ENCODE assay signal across 23 cellular contexts in the genomic region with DNA sequence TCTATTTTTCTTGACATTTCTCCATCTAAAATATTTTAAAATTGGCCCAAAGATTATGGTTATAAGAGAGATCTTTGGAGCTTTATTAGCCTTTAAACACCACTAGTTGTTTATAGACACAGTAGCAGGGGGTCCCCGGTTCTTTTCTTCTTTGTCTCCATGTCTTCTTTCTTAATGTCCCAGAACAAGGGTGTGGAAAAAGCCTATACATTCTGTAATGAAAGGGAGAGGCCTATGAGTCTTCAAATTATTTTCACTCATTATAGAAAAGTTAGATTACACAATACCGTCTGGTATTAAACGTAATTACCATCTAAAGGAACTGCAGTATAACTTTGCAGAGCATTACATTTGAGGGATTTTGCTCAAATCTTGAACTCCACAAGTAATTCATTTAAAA.
"Had no signal": no experiment of that assay in that cellular context is flagged by ENCODE, and none has a peak within 500 bp of the region (broad histone marks: within the 10 kb centered on the region; RNA-seq: fewer than 3 reads in every experiment).

No MANE protein-coding gene starts in this region.

- H3K9me3 ChIP-seq: esophagus squamous epithelium, gastroesophageal sphincter, left ventricle myocardium inferior, lower lobe of right lung, psoas muscle, spleen, testis, tibial nerve, upper lobe of right lung, vagina had no signal

- DNase-seq: effector memory CD8-positive, alpha-beta T cell; esophagus squamous epithelium; glutamatergic neuron; kidney; left cardiac atrium; left ventricle myocardium inferior; lower lobe of right lung; natural killer cell; occipital lobe; psoas muscle; spleen; stimulated activated CD4-positive, alpha-beta T cell treated with anti-CD3 and anti-CD28 coated beads, Interleukin-15, amount 100 ng/mL, for 24 hours; stimulated activated CD4-positive, alpha-beta T cell treated with anti-CD3 and anti-CD28 coated beads, Interleukin-1b, Interleukin-23, amount 100 ng/mL, for 48 hours; stimulated activated CD4-positive, alpha-beta T cell treated with anti-CD3 and anti-CD28 coated beads, Interleukin-4, amount 100 ng/mL, for 24 hours; testis; upper lobe of right lung had no signal

- H3K36me3 ChIP-seq: esophagus squamous epithelium, gastroesophageal sphincter, left ventricle myocardium inferior, lower lobe of right lung, spleen, tibial nerve, upper lobe of right lung, vagina had no signal

- H3K4me1 ChIP-seq: esophagus squamous epithelium, gastroesophageal sphincter, left ventricle myocardium inferior, lower lobe of right lung, psoas muscle, spleen, testis, upper lobe of right lung, vagina had no signal

- H3K9me3 Mint-ChIP-seq: effector memory CD8-positive, alpha-beta T cell; mesothelial cell of epicardium; natural killer cell; stimulated activated memory B cell treated with anti-CD40 and anti-IgM and Interleukin-4, amounts not matched to agents 10 μg/mL and 1 μg/mL and 100 μg/mL, for 72 hours; stimulated activated naive CD8-positive, alpha-beta T cell treated with anti-CD3 and anti-CD28 coated beads, Interleukin-15, Interleukin-2, amounts not matched to agents 100 ng/mL and 50 ng/mL, for 24 hours had no signal

- ATAC-seq: effector memory CD8-positive, alpha-beta T cell; gastroesophageal sphincter; left cardiac atrium; lower lobe of right lung; natural killer cell; psoas muscle; stimulated activated memory B cell treated with anti-CD40 and anti-IgM and Interleukin-4, amounts not matched to agents 10 μg/mL and 1 μg/mL and 100 μg/mL, for 72 hours; upper lobe of right lung had no signal

- H3K4me3 ChIP-seq: esophagus squamous epithelium, gastroesophageal sphincter, left ventricle myocardium inferior, lower lobe of right lung, psoas muscle, spleen, testis, tibial nerve, upper lobe of right lung, vagina had no signal

- H3K27ac Mint-ChIP-seq: effector memory CD8-positive, alpha-beta T cell; memory B cell; mesothelial cell of epicardium; natural killer cell; stimulated activated memory B cell treated with anti-CD40 and anti-IgM and Interleukin-4, amounts not matched to agents 10 μg/mL and 1 μg/mL and 100 μg/mL, for 72 hours; stimulated activated naive CD8-positive, alpha-beta T cell treated with anti-CD3 and anti-CD28 coated beads, Interleukin-15, Interleukin-2, amounts not matched to agents 100 ng/mL and 50 ng/mL, for 24 hours had no signal

- H3K27ac ChIP-seq: esophagus squamous epithelium, gastroesophageal sphincter, left ventricle myocardium inferior, lower lobe of right lung, psoas muscle, spleen, testis, upper lobe of right lung, vagina had no signal

- H3K4me1 Mint-ChIP-seq: memory B cell; stimulated activated memory B cell treated with anti-CD40 and anti-IgM and Interleukin-4, amounts not matched to agents 10 μg/mL and 1 μg/mL and 100 μg/mL, for 72 hours had no signal

- H3K4me3 Mint-ChIP-seq: effector memory CD8-positive, alpha-beta T cell; memory B cell; mesothelial cell of epicardium; natural killer cell; stimulated activated memory B cell treated with anti-CD40 and anti-IgM and Interleukin-4, amounts not matched to agents 10 μg/mL and 1 μg/mL and 100 μg/mL, for 72 hours; stimulated activated naive CD8-positive, alpha-beta T cell treated with anti-CD3 and anti-CD28 coated beads, Interleukin-15, Interleukin-2, amounts not matched to agents 100 ng/mL and 50 ng/mL, for 24 hours had no signal

- H3K27me3 ChIP-seq: gastroesophageal sphincter, spleen, testis, tibial nerve, upper lobe of right lung, vagina had no signal

- FAIRE-seq: kidney had no signal
